In the genomic region with DNA sequence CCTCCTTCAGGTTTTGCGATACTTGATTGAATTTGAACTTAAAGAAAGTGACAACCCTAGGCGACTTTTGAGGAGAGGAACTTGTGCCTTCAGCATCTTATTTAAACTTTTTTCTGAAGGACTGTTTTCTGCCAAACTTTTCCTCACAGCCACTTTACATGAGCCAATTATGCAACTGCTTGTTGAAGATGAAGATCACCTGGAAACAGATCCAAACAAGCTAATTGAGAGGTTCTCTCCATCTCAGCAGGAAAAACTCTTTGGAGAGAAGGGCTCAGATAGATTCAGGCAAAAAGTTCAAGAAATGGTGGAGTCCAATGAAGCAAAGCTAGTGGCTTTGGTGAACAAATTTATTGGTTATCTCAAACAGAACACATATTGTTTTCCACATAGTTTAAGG, we compare ENCODE assay signal across 23 cellular contexts. TPM values are rescaled to one million over a fixed set of nuclear protein-coding genes. Genes with fewer than 3 reads are reported as not detected.
DNase-seq lines count a peak whose midpoint lies in the region; ATAC-seq and TF ChIP-seq lines count a peak whose summit lies in the region.
"Had no signal": no experiment of that assay in that cellular context is flagged by ENCODE, and none has a peak within 500 bp of the region (broad histone marks: within the 10 kb centered on the region; RNA-seq: fewer than 3 reads in every experiment).

No MANE protein-coding gene starts in this region.

- no peak overlapping the region for H3K56ac ChIP-seq in IMR-90 (ENCODE audit: extremely low read depth, insufficient read depth, low read length)

- H3K18ac ChIP-seq in IMR-90 (ENCODE audit: low read depth, low read length): no peak overlapping the region

- DNase-seq in Caco-2 (no peak), IMR-90 (no peak), mammary epithelial cell (no peak), lower lobe of right lung (no peak)
- DNase-seq: BE2C; CD4-positive, alpha-beta T cell; COR-L47; DMS 273 treated with DMSO at 0.1 percent for 48 hours; DND-41; Kasumi-1; MG63; NCI-H1417; NCI-H1694 treated with DMSO at 0.1 percent for 48 hours; NCI-H2081 treated with DMSO at 0.1 percent for 48 hours; NCI-H446; NCI-H526; RPMI8226; SHP77 had no signal

- H3K36me3 Mint-ChIP-seq in Caco-2 (ENCODE audit: insufficient read depth, unreplicated experiment): peaks cover 84% of the 10 kb centered on the region

- H2BK15ac ChIP-seq in IMR-90 (ENCODE audit: low read depth, low read length): no peak overlapping the region

- BruUV-seq in Caco-2 (replicated peaks; lab: Mats Ljungman, UMichigan): TSS peak; percentile 66
- TSS peak; percentile 97 for BruUV-seq in IMR-90 (replicated peaks; lab: Mats Ljungman, UMichigan)
- TSS peak; percentile 82 for BruUV-seq in mammary epithelial cell (replicated peaks; lab: Mats Ljungman, UMichigan)

- H3K4ac ChIP-seq in IMR-90 (ENCODE audit: low read depth, low read length): no peak overlapping the region

- ATAC-seq in IMR-90 (ENCODE audit: low read depth) (no peak), lower lobe of right lung (peak; percentile 27 to 63), HG03139 (IDR thresholded peaks at IDR 0.05; ENCODE audit: unreplicated experiment) (no peak), HG03521 (IDR thresholded peaks at IDR 0.05; ENCODE audit: unreplicated experiment) (no peak), HG03460 (IDR thresholded peaks at IDR 0.05; ENCODE audit: unreplicated experiment) (no peak)
- ATAC-seq: A549 had no signal

- H2BK20ac ChIP-seq in IMR-90 (ENCODE audit: low read depth, low read length): no peak overlapping the region

- intact Hi-C loops in Caco-2 (cut with micrococcal nuclease; ENCODE audit: unreplicated experiment): no loop called here
- intact Hi-C loops in IMR-90 (cut with micrococcal nuclease): no loop called here
- intact Hi-C loops in mammary epithelial cell (cut with micrococcal nuclease): no loop called here
- intact Hi-C loops in lower lobe of right lung (cut with DNase I): no loop called here

- H3K4me3 ChIP-seq in Caco-2 (ENCODE audit: low read depth, low read length): no peak overlapping the region
- no peak overlapping the region for H3K4me3 ChIP-seq in IMR-90 (ENCODE audit: insufficient read depth, low read depth, low read length)
- no peak overlapping the region for H3K4me3 ChIP-seq in mammary epithelial cell (replicated peaks in 1 of 3; ENCODE audit: insufficient read depth in 1 of 3, low read depth in 2 of 3, low read length in 3 of 3)
- H3K4me3 ChIP-seq in lower lobe of right lung: no peak overlapping the region
- H3K4me3 ChIP-seq: A549, HAP-1, MG63 had no signal

- H4K8ac ChIP-seq in IMR-90 (ENCODE audit: low read depth in 2 of 2, low read length in 2 of 2): no peak overlapping the region

- no peak overlapping the region for H3K14ac ChIP-seq in IMR-90 (replicated peaks; ENCODE audit: low read depth, low read length)

- no peak overlapping the region for H2AFZ ChIP-seq in IMR-90 (replicated peaks; ENCODE audit: low read length, poor library complexity)
- H2AFZ ChIP-seq in mammary epithelial cell (ENCODE audit: low read depth, low read length): no peak overlapping the region

- no peak for TF ChIP-seq RAD21 in IMR-90 (IDR thresholded peaks at IDR 0.05; ENCODE audit: low read length)

- H3K27ac Mint-ChIP-seq in Caco-2 (ENCODE audit: unreplicated experiment): peak overlapping the region; percentile 66
- H3K27ac Mint-ChIP-seq: CD4-positive, alpha-beta T cell had no signal

- in situ Hi-C loops in IMR-90 (cut with MboI; ENCODE audit: low sequenced_read_pairs) (no loop called here), mammary epithelial cell (cut with MboI; ENCODE audit: low sequenced_read_pairs in 2 of 2) (no loop called here)

- H2AK5ac ChIP-seq in IMR-90 (ENCODE audit: low read depth, low read length): no peak overlapping the region

- H2AK9ac ChIP-seq in IMR-90 (replicated peaks; ENCODE audit: low read depth, low read length, poor library complexity): no peak overlapping the region

- H3K4me1 ChIP-seq in Caco-2: peaks cover 16% of the 10 kb centered on the region
- H3K4me1 ChIP-seq in IMR-90 (ENCODE audit: control insufficient read depth, insufficient read depth, low read length): peaks cover 5% of the 10 kb centered on the region; the same call in 1 of the 2 replicates
- no peaks in the 10 kb centered on the region for H3K4me1 ChIP-seq in mammary epithelial cell (ENCODE audit: insufficient read depth, low read length)
- peaks cover 6% of the 10 kb centered on the region for H3K4me1 ChIP-seq in lower lobe of right lung
- H3K4me1 ChIP-seq: BE2C, HAP-1 had no signal

- no CpG with 5 or more reads among the region's 2 CpGs for WGBS in IMR-90 (ENCODE audit: extremely low coverage in 2 of 2, insufficient read length in 1 of 2), 2 experiments
- WGBS in mammary epithelial cell (ENCODE audit: low coverage, missing lambda C conversion rate): 100% methylated on average over 1 of the region's 2 CpGs

- TF ChIP-seq CTCF in Caco-2 (IDR thresholded peaks at IDR 0.05; ENCODE audit: insufficient read depth in 1 of 2, low read depth in 1 of 2, low read length in 1 of 2, severe bottlenecking in 1 of 2, unreplicated experiment in 1 of 2): no peak
- TF ChIP-seq CTCF in IMR-90 (conservative IDR thresholded peaks at IDR 0.05; ENCODE audit: low read depth, low read length): no peak
- TF ChIP-seq CTCF in mammary epithelial cell (conservative IDR thresholded peaks at IDR 0.05 in 1 of 2, IDR thresholded peaks at IDR 0.05 in 1 of 2; ENCODE audit: extremely low read depth in 1 of 2, insufficient read depth in 1 of 2, low read depth in 1 of 2, low read length in 2 of 2): no peak
- no peak for TF ChIP-seq CTCF in lower lobe of right lung (IDR thresholded peaks at IDR 0.05)

- no peak overlapping the region for H3K23ac ChIP-seq in IMR-90 (ENCODE audit: low read depth, low read length)

- CTCF ChIA-PET in Caco-2 (lab: Charles Lee): interaction anchor here (0.6 kb wide), 1 partner anchor 42 kb away, joined by 3 read pairs; no protein-coding TSS in a partner anchor
- CTCF ChIA-PET in IMR-90 (lab: Yijun Ruan, JAX): no interaction called here
- CTCF ChIA-PET in mammary epithelial cell (lab: Charles Lee; ENCODE audit: low non-redundant PET): no interaction called here

- H3K27ac ChIP-seq in IMR-90 (ENCODE audit: insufficient read depth, low read length) (no peak overlapping the region), mammary epithelial cell (ENCODE audit: insufficient read depth, low read depth, low read length) (no peak overlapping the region), lower lobe of right lung (no peak overlapping the region)
- H3K27ac ChIP-seq: A549 had no signal

- H3K9me1 ChIP-seq in IMR-90 (ENCODE audit: insufficient read depth, low read length): no peaks in the 10 kb centered on the region

- no peak overlapping the region for H3K9ac ChIP-seq in IMR-90 (ENCODE audit: low read depth, low read length)
- no peak overlapping the region for H3K9ac ChIP-seq in mammary epithelial cell (ENCODE audit: insufficient read depth, low read length)

- H3K4me3 Mint-ChIP-seq in Caco-2 (ENCODE audit: unreplicated experiment): no peak overlapping the region
- H3K4me3 Mint-ChIP-seq: CD4-positive, alpha-beta T cell had no signal

- H4K20me1 ChIP-seq in IMR-90 (ENCODE audit: insufficient read depth, low read length) (peaks cover 2% of the 10 kb centered on the region; the same call in 1 of the 2 replicates), mammary epithelial cell (ENCODE audit: insufficient read depth, low read length) (no peaks in the 10 kb centered on the region)

- no peaks in the 10 kb centered on the region for H3K9me3 ChIP-seq in Caco-2
- H3K9me3 ChIP-seq in IMR-90 (ENCODE audit: control insufficient read depth, insufficient read depth, low read length): no peaks in the 10 kb centered on the region
- H3K9me3 ChIP-seq in mammary epithelial cell (replicated peaks; ENCODE audit: insufficient read depth, low read length): no peaks in the 10 kb centered on the region
- H3K9me3 ChIP-seq in lower lobe of right lung: no peaks in the 10 kb centered on the region
- H3K9me3 ChIP-seq: A549, BE2C, HAP-1, MG63 had no signal

- H3K4me2 ChIP-seq in IMR-90 (ENCODE audit: low read depth, low read length): no peak overlapping the region
- no peak overlapping the region for H3K4me2 ChIP-seq in mammary epithelial cell (ENCODE audit: insufficient read depth, low read depth, low read length)
- H3K4me2 ChIP-seq: A549 had no signal

- dilution Hi-C loops in IMR-90 (cut with HindIII; ENCODE audit: low sequenced_read_pairs, unreplicated experiment) (no loop called here), mammary epithelial cell (cut with HindIII; ENCODE audit: low sequenced_read_pairs) (no loop called here)

- H3K27me3 Mint-ChIP-seq in Caco-2 (ENCODE audit: insufficient read depth, unreplicated experiment): no peaks in the 10 kb centered on the region
- H3K27me3 Mint-ChIP-seq: CD4-positive, alpha-beta T cell had no signal

- POLR2A ChIA-PET in Caco-2 (lab: Charles Lee): interaction anchor here (1.4 kb wide), 1 partner anchor 41 kb away, joined by 6 read pairs; a partner anchor contains a TSS
- POLR2A ChIA-PET in IMR-90 (lab: Charles Lee; ENCODE audit: unreplicated experiment): no interaction called here

- no peak overlapping the region for H2BK120ac ChIP-seq in IMR-90 (ENCODE audit: low read depth, low read length)

- TF ChIP-seq POLR2A in IMR-90 (IDR thresholded peaks at IDR 0.05; ENCODE audit: low read depth, low read length): no peak

- H4K91ac ChIP-seq in IMR-90 (ENCODE audit: insufficient read depth, low read depth, low read length): no peak overlapping the region

- H3K79me2 ChIP-seq in mammary epithelial cell (ENCODE audit: insufficient read depth, low read length): peaks cover 14% of the 10 kb centered on the region

- H2BK5ac ChIP-seq in IMR-90 (ENCODE audit: low read depth, low read length, poor library complexity, severe bottlenecking): no peak overlapping the region

- H3K4me1 Mint-ChIP-seq in Caco-2 (ENCODE audit: low read depth, unreplicated experiment): peaks cover 10% of the 10 kb centered on the region

- H3K79me1 ChIP-seq in IMR-90 (ENCODE audit: low read depth in 1 of 2, low read length in 2 of 2): peaks cover 25 to 39% of the 10 kb centered on the region in 2 experiments

- H3K27me3 ChIP-seq in Caco-2 (replicated peaks; ENCODE audit: control insufficient read depth, insufficient read depth, low read length): no peaks in the 10 kb centered on the region
- no peaks in the 10 kb centered on the region for H3K27me3 ChIP-seq in IMR-90 (ENCODE audit: control insufficient read depth, insufficient read depth, low read length)
- H3K27me3 ChIP-seq in mammary epithelial cell (ENCODE audit: insufficient read depth, low read length): no peaks in the 10 kb centered on the region
- no peaks in the 10 kb centered on the region for H3K27me3 ChIP-seq in lower lobe of right lung (ENCODE audit: low read depth)
- H3K27me3 ChIP-seq: BE2C, MG63 had no signal

- no peak overlapping the region for H4K5ac ChIP-seq in IMR-90 (ENCODE audit: low read depth, low read length)

- H3K9me3 Mint-ChIP-seq in Caco-2 (ENCODE audit: unreplicated experiment): no peaks in the 10 kb centered on the region
- H3K9me3 Mint-ChIP-seq: CD4-positive, alpha-beta T cell had no signal

- H3K36me3 ChIP-seq in Caco-2 (ENCODE audit: control insufficient read depth, insufficient read depth, low read length) (0 out of 2 replicates have a peak, but pooled peaks cover 3% of the 10 kb centered on the region), IMR-90 (ENCODE audit: control insufficient read depth, insufficient read depth, low read length) (peaks cover 27% of the 10 kb centered on the region), mammary epithelial cell (ENCODE audit: insufficient read depth, low read length) (peaks cover 21% of the 10 kb centered on the region), lower lobe of right lung (peaks cover 78% of the 10 kb centered on the region)

RNA-seq across cellular contexts. Expression of a gene that starts 40.6 kb away (rescaled TPM):
- total RNA-seq in Caco-2 (2022): 66.2 TPM in 2 replicates
- 40.3 and 50.9 TPM in 2 replicates for total RNA-seq in IMR-90 (2012; rRNA removed)
- polyA plus RNA-seq in IMR-90 (2012; rRNA removed): 12.2 and 13.8 TPM in 2 replicates
- polyA plus RNA-seq in IMR-90 (2012; cell fraction: cytosol; rRNA removed): 7.9 and 9.4 TPM in 2 replicates
- polyA plus RNA-seq in IMR-90 (2012; cell fraction: nucleus; rRNA removed; ENCODE audit: low replicate concordance): 12.3 and 45.6 TPM in 2 replicates
- total RNA-seq in mammary epithelial cell: 10 to 100 TPM; 58.1 to 73.7 TPM
- 21.2 TPM for polyA plus RNA-seq in mammary epithelial cell
- 40.2 TPM for polyA minus RNA-seq in mammary epithelial cell
- 70.6 TPM for total RNA-seq in lower lobe of right lung

Comparison
In these comparisons a context has a peak if more than half of its experiments do, and no peak if none do; other contexts are left out.
1. ATAC-seq: peak in lower lobe of right lung (2 of 2); none in IMR-90 (single experiment), HG03139 (single experiment), HG03521 (single experiment) and HG03460 (single experiment).